ENCODE assay signal across 18 cellular contexts in genomic region chr20:11995750-11996567, GRCh38.
A peak's percentile ranks its signal among the peaks of the same experiment; 100 is the strongest.
DNase-seq lines count a peak whose midpoint lies in the region; FAIRE-seq and TF ChIP-seq lines count a peak whose summit lies in the region.
"Had no signal": no experiment of that assay in that cellular context is flagged by ENCODE, and none has a peak within 500 bp of the region (broad histone marks: within the 10 kb centered on the region; RNA-seq: fewer than 3 reads in every experiment).

No MANE protein-coding gene starts in this region.

- DNase-seq in NCI-H82 (lab: John Stamatoyannopoulos, UW), result peak; percentile 28
- no peak for DNase-seq in NCI-H82 treated with DMSO at 0.1 percent for 48 hours (lab: John Stamatoyannopoulos, UW; ENCODE audit: unreplicated experiment)
- peak; percentile 49 for DNase-seq in astrocyte of the spinal cord (ENCODE audit: low read depth, low spot score)
- peak; percentile 70 for DNase-seq in left kidney (ENCODE audit: low read depth, low spot score)
- peak; percentile 91 for DNase-seq in superior temporal gyrus (ENCODE audit: extremely low spot score)
- no peak for DNase-seq in stimulated activated CD4-positive, alpha-beta T cell treated with anti-CD3 and anti-CD28 coated beads, Interleukin-12 subunit alpha, Interleukin-12 subunit beta, amount 100 ng/mL, for 4 hours
- no peak for DNase-seq in SIG-M5 treated with dmso at 0.1 percent for 504 hours (lab: John Stamatoyannopoulos, UW; ENCODE audit: unreplicated experiment)
- no peak for DNase-seq in HTR-8/SVneo (ENCODE audit: insufficient read length, low spot score)
- DNase-seq: activated CD4-positive, alpha-beta T cell treated with anti-CD3 and anti-CD28 coated beads for 48 hours; activated naive CD4-positive, alpha-beta T cell treated with anti-CD3 and anti-CD28 coated beads for 36 hours; CD8-positive, alpha-beta memory T cell; effector CD4-positive, alpha-beta T cell; NCI-H1105; SHP77; T1000; upper lobe of right lung had no signal

- TF ChIP-seq CTCF in astrocyte of the spinal cord (IDR thresholded peaks at IDR 0.05; ENCODE audit: low read depth, low read length), result no peak

- FAIRE-seq in HTR-8/SVneo (lab: Jason Lieb, UNC), result no peak
- FAIRE-seq: A549 had no signal

- in situ Hi-C loops in astrocyte of the spinal cord (cut with HindIII; ENCODE audit: low sequenced_read_pairs), result no loop called here

- H3K4me3 ChIP-seq in astrocyte of the spinal cord (ENCODE audit: low read depth, low read length), result no peak overlapping the region
- H3K4me3 ChIP-seq: A549, breast epithelium, upper lobe of right lung had no signal

Comparison
In these comparisons a context has a peak if more than half of its experiments do, and no peak if none do; other contexts are left out.
1. DNase-seq: peak in NCI-H82 (single experiment), astrocyte of the spinal cord (single experiment), left kidney (single experiment) and superior temporal gyrus (single experiment); none in NCI-H82 treated with DMSO at 0.1 percent for 48 hours (single experiment), stimulated activated CD4-positive, alpha-beta T cell treated with anti-CD3 and anti-CD28 coated beads, Interleukin-12 subunit alpha, Interleukin-12 subunit beta, amount 100 ng/mL, for 4 hours (single experiment), SIG-M5 treated with dmso at 0.1 percent for 504 hours (single experiment) and HTR-8/SVneo (single experiment).